In genomic region chr17:58574025-58574424, GRCh38 we compare ENCODE assay signal across 27 cellular contexts.
"Had no signal": no experiment of that assay in that cellular context is flagged by ENCODE, and none has a peak within 500 bp of the region (broad histone marks: within the 10 kb centered on the region; RNA-seq: fewer than 3 reads in every experiment).

No MANE protein-coding gene starts in this region.

- DNase-seq: natural killer cell; nucleus accumbens; pancreas; posterior cingulate gyrus; psoas muscle; right cardiac atrium; right lobe of liver; sigmoid colon; small intestine; stimulated activated CD4-positive, alpha-beta T cell treated with anti-CD3 and anti-CD28 coated beads, Interleukin-15, amount 100 ng/mL, for 24 hours; stimulated activated CD4-positive, alpha-beta T cell treated with anti-CD3 and anti-CD28 coated beads, Interleukin-2, amount 100 ng/mL, for 24 hours; stimulated activated CD4-positive, alpha-beta T cell treated with anti-CD3 and anti-CD28 coated beads, Interleukin-2, amount 100 ng/mL, for 48 hours; stimulated activated CD4-positive, alpha-beta T cell treated with anti-CD3 and anti-CD28 coated beads, Interleukin-4, amount 100 ng/mL, for 24 hours; stimulated activated naive B cell treated with anti-CD40 and anti-IgM and Interleukin-4, amounts not matched to agents 10 μg/mL and 1 μg/mL and 100 μg/mL, for 72 hours; stimulated activated naive CD4-positive, alpha-beta T cell treated with Interleukin-2 at 50 U/mL for 16 hours; stomach; thyroid gland; trophoblast cell; upper lobe of left lung had no signal

- H3K36me3 Mint-ChIP-seq: natural killer cell; stimulated activated effector memory CD8-positive, alpha-beta T cell treated with anti-CD3 and anti-CD28 coated beads, Interleukin-12 subunit alpha, Interleukin-12 subunit beta, amount 100 ng/mL, for 72 hours; stimulated activated naive B cell treated with anti-CD40 and anti-IgM and Interleukin-4, amounts not matched to agents 10 μg/mL and 1 μg/mL and 100 μg/mL, for 72 hours had no signal

- H3K9me3 ChIP-seq: neutrophil, pancreas, psoas muscle, right lobe of liver, sigmoid colon, stomach, thoracic aorta, thyroid gland, tibial nerve, upper lobe of left lung, vagina had no signal

- H3K27me3 Mint-ChIP-seq: progenitor cell of endocrine pancreas; stimulated activated naive B cell treated with anti-CD40 and anti-IgM and Interleukin-4, amounts not matched to agents 10 μg/mL and 1 μg/mL and 100 μg/mL, for 72 hours; stimulated activated naive CD8-positive, alpha-beta T cell treated with anti-CD3 and anti-CD28 coated beads, Interleukin-15, Interleukin-2, amounts not matched to agents 100 ng/mL and 50 ng/mL, for 24 hours had no signal

- H3K4me1 ChIP-seq: psoas muscle, right lobe of liver, sigmoid colon, stomach, thyroid gland, upper lobe of left lung had no signal

- H3K36me3 ChIP-seq: neutrophil, pancreas, right lobe of liver, sigmoid colon, stomach, thoracic aorta, thyroid gland, tibial nerve, upper lobe of left lung, vagina had no signal

- H3K4me1 Mint-ChIP-seq: natural killer cell; stimulated activated effector memory CD8-positive, alpha-beta T cell treated with anti-CD3 and anti-CD28 coated beads, Interleukin-12 subunit alpha, Interleukin-12 subunit beta, amount 100 ng/mL, for 72 hours had no signal

- H3K4me3 ChIP-seq: pancreas, psoas muscle, right lobe of liver, sigmoid colon, stomach, thoracic aorta, thyroid gland, tibial nerve, upper lobe of left lung, vagina had no signal

- H3K4me3 Mint-ChIP-seq: natural killer cell; nephron; stimulated activated effector memory CD8-positive, alpha-beta T cell treated with anti-CD3 and anti-CD28 coated beads, Interleukin-12 subunit alpha, Interleukin-12 subunit beta, amount 100 ng/mL, for 72 hours; stimulated activated naive B cell treated with anti-CD40 and anti-IgM and Interleukin-4, amounts not matched to agents 10 μg/mL and 1 μg/mL and 100 μg/mL, for 72 hours; stimulated activated naive CD8-positive, alpha-beta T cell treated with anti-CD3 and anti-CD28 coated beads, Interleukin-15, Interleukin-2, amounts not matched to agents 100 ng/mL and 50 ng/mL, for 24 hours had no signal

- H3K9me3 Mint-ChIP-seq: natural killer cell; nephron; stimulated activated effector memory CD8-positive, alpha-beta T cell treated with anti-CD3 and anti-CD28 coated beads, Interleukin-12 subunit alpha, Interleukin-12 subunit beta, amount 100 ng/mL, for 72 hours; stimulated activated naive B cell treated with anti-CD40 and anti-IgM and Interleukin-4, amounts not matched to agents 10 μg/mL and 1 μg/mL and 100 μg/mL, for 72 hours; stimulated activated naive CD8-positive, alpha-beta T cell treated with anti-CD3 and anti-CD28 coated beads, Interleukin-15, Interleukin-2, amounts not matched to agents 100 ng/mL and 50 ng/mL, for 24 hours had no signal

- H3K27ac Mint-ChIP-seq: natural killer cell; nephron; progenitor cell of endocrine pancreas; stimulated activated effector memory CD8-positive, alpha-beta T cell treated with anti-CD3 and anti-CD28 coated beads, Interleukin-12 subunit alpha, Interleukin-12 subunit beta, amount 100 ng/mL, for 72 hours; stimulated activated naive B cell treated with anti-CD40 and anti-IgM and Interleukin-4, amounts not matched to agents 10 μg/mL and 1 μg/mL and 100 μg/mL, for 72 hours; stimulated activated naive CD8-positive, alpha-beta T cell treated with anti-CD3 and anti-CD28 coated beads, Interleukin-15, Interleukin-2, amounts not matched to agents 100 ng/mL and 50 ng/mL, for 24 hours had no signal

- ATAC-seq: natural killer cell; pancreas; psoas muscle; right cardiac atrium; right lobe of liver; stimulated activated effector memory CD8-positive, alpha-beta T cell treated with anti-CD3 and anti-CD28 coated beads, Interleukin-12 subunit alpha, Interleukin-12 subunit beta, amount 100 ng/mL, for 72 hours; stimulated activated naive B cell treated with anti-CD40 and anti-IgM and Interleukin-4, amounts not matched to agents 10 μg/mL and 1 μg/mL and 100 μg/mL, for 72 hours had no signal

- H3K27me3 ChIP-seq: neutrophil, pancreas, right lobe of liver, sigmoid colon, stomach, thyroid gland, tibial nerve, upper lobe of left lung, vagina had no signal

- H3K27ac ChIP-seq: neutrophil, pancreas, psoas muscle, right lobe of liver, sigmoid colon, stomach, thoracic aorta, thyroid gland, tibial nerve, upper lobe of left lung, vagina had no signal

- FAIRE-seq: pancreas, small intestine had no signal
